Comparison of ENCODE assay signal across 9 cellular contexts in the genomic region with DNA sequence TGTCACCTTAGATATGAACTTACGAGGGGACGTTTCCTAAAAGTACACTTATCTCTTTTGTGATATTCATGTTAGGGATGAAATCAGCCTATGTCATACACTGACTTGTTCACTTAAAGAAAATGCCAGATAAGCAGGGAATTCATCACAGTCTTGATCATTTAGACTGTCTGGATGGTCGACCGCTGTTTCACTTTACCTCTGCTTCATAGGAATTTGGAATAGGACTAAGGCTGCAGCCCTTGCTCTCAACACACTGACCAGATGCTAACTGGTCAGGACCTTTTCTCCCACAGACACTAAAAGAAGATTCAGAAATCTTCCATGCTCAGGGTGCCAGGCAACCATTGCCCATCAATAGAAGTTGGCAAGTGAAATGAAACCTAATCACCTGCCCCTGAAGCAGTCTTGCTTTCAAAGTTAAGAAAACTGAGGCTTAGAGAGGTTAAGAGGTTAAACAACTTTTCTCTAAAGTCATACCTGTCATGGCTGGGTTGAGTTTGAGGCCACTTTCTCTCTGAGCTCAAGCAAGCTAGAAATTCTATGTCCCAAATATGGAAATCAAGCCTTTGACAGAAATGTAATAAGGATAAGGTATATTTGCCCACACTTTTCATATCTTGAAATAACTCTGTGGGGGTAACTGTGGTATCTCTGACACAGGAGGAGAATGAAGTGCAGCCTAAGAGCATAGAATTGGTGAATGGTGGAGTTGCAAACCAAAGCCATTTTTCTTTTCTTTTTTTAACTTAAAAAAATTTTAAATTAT.
DNase-seq lines count a peak whose midpoint lies in the region; ATAC-seq, FAIRE-seq and TF ChIP-seq lines count a peak whose summit lies in the region.
"Had no signal": no experiment of that assay in that cellular context is flagged by ENCODE, and none has a peak within 500 bp of the region (broad histone marks: within the 10 kb centered on the region; RNA-seq: fewer than 3 reads in every experiment).

No MANE protein-coding gene starts in this region.

- H2AFZ ChIP-seq in PC-3 (ENCODE audit: low read length) = no peak overlapping the region

- H3F3A ChIP-seq in PC-3 (ENCODE audit: low read length, unreplicated experiment) = no peaks in the 10 kb centered on the region

- BruUV-seq in PC-3 (replicated peaks; lab: Mats Ljungman, UMichigan) = no TSS peak

- H3K9me2 ChIP-seq in PC-3 (replicated peaks; ENCODE audit: low read length) = no peaks in the 10 kb centered on the region

- CTCF ChIA-PET in PC-3 (lab: Charles Lee) = no interaction called here

- TF ChIP-seq CTCF in PC-3 (conservative IDR thresholded peaks at IDR 0.05; ENCODE audit: low read depth, low read length) (no peak), gastrocnemius medialis (IDR thresholded peaks at IDR 0.05 in 4 of 5, conservative IDR thresholded peaks at IDR 0.05 in 1 of 5) (no peak)

- no peaks in the 10 kb centered on the region for H3K79me2 ChIP-seq in PC-3 (ENCODE audit: low read length)

- ATAC-seq in HG02798 (IDR thresholded peaks at IDR 0.05; ENCODE audit: poor library complexity, unreplicated experiment) = peak; percentile 31
- ATAC-seq in PC-3 = no peak
- peak; percentile 8 to 13 for ATAC-seq in gastrocnemius medialis
- ATAC-seq: naive thymus-derived CD8-positive, alpha-beta T cell had no signal

- peak; percentile 82 for FAIRE-seq in GM19239 (lab: Jason Lieb, UNC)

- H3K27me3 ChIP-seq in PC-3 (ENCODE audit: low read length) (no peaks in the 10 kb centered on the region), gastrocnemius medialis (no peaks in the 10 kb centered on the region)

- TF ChIP-seq POLR2A in gastrocnemius medialis (IDR thresholded peaks at IDR 0.05) = no peak

- H3K4me1 ChIP-seq in PC-3 (ENCODE audit: insufficient read depth, low read length) (peaks cover 7% of the 10 kb centered on the region), gastrocnemius medialis (peaks cover 17 to 22% of the 10 kb centered on the region in 2 donors)

- no peaks in the 10 kb centered on the region for H4K20me1 ChIP-seq in PC-3 (ENCODE audit: low read length)

- no peaks in the 10 kb centered on the region for H3K9me3 ChIP-seq in PC-3 (ENCODE audit: low read length)
- no peaks in the 10 kb centered on the region for H3K9me3 ChIP-seq in gastrocnemius medialis

- H3K4me2 ChIP-seq in PC-3 (ENCODE audit: low read length) = peak overlapping the region; percentile 6; the same call in 1 of the 2 replicates

- no peak overlapping the region for H3K9ac ChIP-seq in PC-3 (ENCODE audit: low read length)

- in situ Hi-C loops in gastrocnemius medialis (cut with MboI; ENCODE audit: low sequenced_read_pairs in 4 of 4) = no loop called here

- POLR2A ChIA-PET in PC-3 (lab: Charles Lee; ENCODE audit: unreplicated experiment) = no interaction called here

- peak overlapping the region; percentile 7; the same call in 1 of the 2 replicates for H3K27ac ChIP-seq in PC-3 (ENCODE audit: low read length)
- peak overlapping the region in 2 of 4 donors; percentile 31 to 58 for H3K27ac ChIP-seq in gastrocnemius medialis
- H3K27ac ChIP-seq: RWPE1 had no signal

- DNase-seq in GM19239 (ENCODE audit: insufficient read length, low spot score) = no peak
- DNase-seq in PC-3 = no peak
- DNase-seq in gastrocnemius medialis = no peak
- DNase-seq in kidney glomerular epithelial cell (lab: John Stamatoyannopoulos, UW) = no peak
- no peak for DNase-seq in NCI-H526 treated with DMSO at 0.1 percent for 48 hours (lab: John Stamatoyannopoulos, UW)
- no peak for DNase-seq in COR-L47 (lab: John Stamatoyannopoulos, UW)
- DNase-seq: naive thymus-derived CD8-positive, alpha-beta T cell had no signal

- no peaks in the 10 kb centered on the region for H3K36me3 ChIP-seq in PC-3 (ENCODE audit: low read depth, low read length)
- H3K36me3 ChIP-seq in gastrocnemius medialis = no peaks in the 10 kb centered on the region

- intact Hi-C loops in PC-3 (cut with micrococcal nuclease) = no loop called here
- intact Hi-C loops in gastrocnemius medialis (cut with DNase I; ENCODE audit: low total_unique reads) = loop anchor here (2.0 kb wide), 1 partner anchor 76 kb away; a partner anchor contains a TSS

- no peak overlapping the region for H3K4me3 ChIP-seq in PC-3 (ENCODE audit: low read length)
- H3K4me3 ChIP-seq in gastrocnemius medialis = no peak overlapping the region
